8 cellular contexts compared by ENCODE assay signal in the genomic region with DNA sequence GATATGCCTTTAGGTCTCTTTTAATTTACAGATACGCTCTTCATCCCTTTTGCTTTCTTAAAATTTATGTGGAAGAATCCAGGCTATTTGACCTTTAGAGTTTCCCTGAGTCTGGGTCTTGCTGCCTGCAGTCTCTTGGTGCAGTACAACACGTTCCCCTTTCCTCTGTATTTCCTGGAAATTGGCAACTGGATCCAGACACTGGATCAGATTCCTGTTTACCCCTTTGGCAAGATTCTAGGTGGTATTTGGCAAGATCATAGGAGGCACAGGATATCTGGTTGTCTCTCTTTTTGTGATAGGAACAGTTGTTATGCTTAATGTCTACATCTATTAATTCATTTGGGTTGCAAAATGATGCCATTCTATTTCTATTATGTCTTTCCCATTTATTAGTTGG.
"Had no signal": no experiment of that assay in that cellular context is flagged by ENCODE, and none has a peak within 500 bp of the region (broad histone marks: within the 10 kb centered on the region; RNA-seq: fewer than 3 reads in every experiment).

No MANE protein-coding gene starts in this region.

- DNase-seq: GDM1, GF-D8 had no signal

- H3K4me3 ChIP-seq: GM12878 had no signal

- FAIRE-seq: G401.6, GM12878, GM12891, GM12892, GM18507, GM19239 had no signal

- ATAC-seq: GM12878 had no signal
